Comparison of ENCODE assay signal across 19 cellular contexts in genomic region chr1:91708691-91709090, GRCh38.
DNase-seq lines count a peak whose midpoint lies in the region; ATAC-seq, FAIRE-seq and TF ChIP-seq lines count a peak whose summit lies in the region.
"Had no signal": no experiment of that assay in that cellular context is flagged by ENCODE, and none has a peak within 500 bp of the region (broad histone marks: within the 10 kb centered on the region; RNA-seq: fewer than 3 reads in every experiment).

No MANE protein-coding gene starts in this region.

- TF ChIP-seq EP300 in HepG2 (IDR thresholded peaks at IDR 0.05; ENCODE audit: low read depth in 2 of 2, low read length in 2 of 2) = no peak
- no peak for TF ChIP-seq EP300 in HepG2 (CRISPR knock-in tag; IDR thresholded peaks at IDR 0.05; ENCODE audit: borderline replicate concordance)

- FAIRE-seq in HepG2 (lab: Jason Lieb, UNC) = no peak
- FAIRE-seq: A204.1, GM12892, GM18507, H54 had no signal

- no peak for TF ChIP-seq RAD21 in HepG2 (CRISPR knock-in tag; IDR thresholded peaks at IDR 0.05)

- TF ChIP-seq CTCF in HepG2 (CRISPR knock-in tag; IDR thresholded peaks at IDR 0.05) = no peak
- no peak for TF ChIP-seq CTCF in right lobe of liver (IDR thresholded peaks at IDR 0.05)
- TF ChIP-seq CTCF in neural progenitor cell (IDR thresholded peaks at IDR 0.05) = no peak

- H3K36me3 Mint-ChIP-seq in immature natural killer cell = peaks cover 60 to 93% (median 76%) of the 10 kb centered on the region in 3 donors
- H3K36me3 Mint-ChIP-seq in neural progenitor cell = peaks cover 4% of the 10 kb centered on the region
- H3K36me3 Mint-ChIP-seq in activated naive CD4-positive, alpha-beta T cell treated with anti-CD3 and anti-CD28 coated beads, Interleukin-2, amount 50 U/mL, for 72 hours = peaks cover 0 to 6% of the 10 kb centered on the region in 2 donors
- H3K36me3 Mint-ChIP-seq: CD14-positive monocyte had no signal

- H3K4me3 Mint-ChIP-seq in immature natural killer cell (peak overlapping the region in 2 of 5 donors; percentile 2 to 36), neural progenitor cell (no peak overlapping the region)
- H3K4me3 Mint-ChIP-seq: CD14-positive monocyte; CD4-positive, alpha-beta memory T cell; GM23338 had no signal

- intact Hi-C loops in HepG2 (cut with micrococcal nuclease; ENCODE audit: unreplicated experiment) = no loop called here
- intact Hi-C loops in right lobe of liver (cut with DNase I) = no loop called here

- POLR2A ChIA-PET in HepG2 (lab: Yijun Ruan, JAX) = no interaction called here

- H3K9me3 Mint-ChIP-seq in immature natural killer cell = no peaks in the 10 kb centered on the region
- H3K9me3 Mint-ChIP-seq in neural progenitor cell = no peaks in the 10 kb centered on the region
- H3K9me3 Mint-ChIP-seq in activated naive CD4-positive, alpha-beta T cell treated with anti-CD3 and anti-CD28 coated beads, Interleukin-2, amount 50 U/mL, for 72 hours = peaks cover 0 to 7% of the 10 kb centered on the region in 2 donors
- H3K9me3 Mint-ChIP-seq: CD4-positive, alpha-beta memory T cell; GM23338 had no signal

- peaks cover 2 to 53% (median 41%) of the 10 kb centered on the region in 3 donors for H3K27me3 Mint-ChIP-seq in immature natural killer cell (ENCODE audit: low read depth in 3 of 3)
- H3K27me3 Mint-ChIP-seq in neural progenitor cell (ENCODE audit: insufficient read depth, low read depth) = peaks cover 2% of the 10 kb centered on the region
- H3K27me3 Mint-ChIP-seq: CD4-positive, alpha-beta memory T cell had no signal

- H3K79me2 ChIP-seq in HepG2 (ENCODE audit: insufficient read depth, low read length) (no peaks in the 10 kb centered on the region), neural progenitor cell (ENCODE audit: low read depth) (no peaks in the 10 kb centered on the region)

- H4K20me1 ChIP-seq in HepG2 (ENCODE audit: insufficient read depth, low read length) (no peaks in the 10 kb centered on the region), neural progenitor cell (ENCODE audit: low read depth) (no peaks in the 10 kb centered on the region)

- H3K4me1 Mint-ChIP-seq in immature natural killer cell (peaks cover 92 to 98% of the 10 kb centered on the region in 2 donors), neural progenitor cell (peaks cover 13% of the 10 kb centered on the region)

- peak overlapping the region; percentile 68 to 94 (median 84) for H3K27ac Mint-ChIP-seq in immature natural killer cell
- peak overlapping the region; percentile 34 for H3K27ac Mint-ChIP-seq in neural progenitor cell
- H3K27ac Mint-ChIP-seq in activated naive CD4-positive, alpha-beta T cell treated with anti-CD3 and anti-CD28 coated beads, Interleukin-2, amount 50 U/mL, for 72 hours = no peak overlapping the region
- H3K27ac Mint-ChIP-seq: CD14-positive monocyte; CD4-positive, alpha-beta memory T cell; GM23338 had no signal

- no peaks in the 10 kb centered on the region for H3F3A ChIP-seq in neural progenitor cell (ENCODE audit: low read depth)

- H3K4me3 ChIP-seq in HepG2 (replicated peaks in 1 of 3; ENCODE audit: insufficient read depth in 1 of 3, low read depth in 2 of 3, low read length in 3 of 3) (no peak overlapping the region), right lobe of liver (no peak overlapping the region), neural progenitor cell (no peak overlapping the region)
- H3K4me3 ChIP-seq: GM23338 had no signal

- TF ChIP-seq POLR2A in HepG2 (IDR thresholded peaks at IDR 0.05; ENCODE audit: insufficient read depth in 1 of 2, low read depth in 2 of 2, low read length in 2 of 2) (no peak), right lobe of liver (IDR thresholded peaks at IDR 0.05) (no peak)

- no peaks in the 10 kb centered on the region for H3K27me3 ChIP-seq in HepG2 (ENCODE audit: control insufficient read depth in 1 of 2, insufficient read depth in 2 of 2, low read length in 2 of 2)
- H3K27me3 ChIP-seq in right lobe of liver = no peaks in the 10 kb centered on the region
- H3K27me3 ChIP-seq in neural progenitor cell = no peaks in the 10 kb centered on the region

- H3K4me2 ChIP-seq in HepG2 (ENCODE audit: low read depth, low read length) (no peak overlapping the region), neural progenitor cell (no peak overlapping the region)
- H3K4me2 ChIP-seq: GM23338 had no signal

- no peak overlapping the region for H2AFZ ChIP-seq in HepG2 (ENCODE audit: low read length)
- no peak overlapping the region for H2AFZ ChIP-seq in neural progenitor cell (replicated peaks)
- H2AFZ ChIP-seq: GM23338 had no signal

- no peak for ATAC-seq in HepG2
- no peak for ATAC-seq in right lobe of liver
- ATAC-seq in activated naive CD4-positive, alpha-beta T cell treated with anti-CD3 and anti-CD28 coated beads, Interleukin-2, amount 50 U/mL, for 72 hours = no peak
- ATAC-seq: GM23338 had no signal

- H3K9ac ChIP-seq in HepG2 (ENCODE audit: insufficient read depth, low read depth, low read length) (no peak overlapping the region), neural progenitor cell (no peak overlapping the region)

- H3K27ac ChIP-seq in HepG2 (ENCODE audit: extremely low read length, insufficient read depth, low read length) = no peak overlapping the region
- H3K27ac ChIP-seq in right lobe of liver = no peak overlapping the region
- no peak overlapping the region for H3K27ac ChIP-seq in neural progenitor cell

- in situ Hi-C loops in HepG2 (cut with HindIII; ENCODE audit: extremely low pct_ligation_motif_present, low pct_unique_long_range_greater_than_20kb) = no loop called here

- CTCF ChIA-PET in HepG2 (lab: Yijun Ruan, JAX; ENCODE audit: low intra/inter-chr PET ratio, low total read pairs) = no interaction called here

- H3K36me3 ChIP-seq in HepG2 (replicated peaks in 1 of 2; ENCODE audit: control insufficient read depth in 1 of 2, insufficient read depth in 2 of 2, low read length in 2 of 2) (peaks cover 44 to 97% of the 10 kb centered on the region in 2 experiments), right lobe of liver (peaks cover 0 to 34% (median 9%) of the 10 kb centered on the region in 4 donors), neural progenitor cell (no peaks in the 10 kb centered on the region)

- no peak for DNase-seq in HepG2 (ENCODE audit: low spot score)
- DNase-seq in right lobe of liver = no peak
- no peak for DNase-seq in immature natural killer cell
- DNase-seq in neural progenitor cell (ENCODE audit: low spot score) = no peak
- DNase-seq in AG08396 (ENCODE audit: low spot score) = no peak
- DNase-seq in activated naive CD4-positive, alpha-beta T cell treated with anti-CD3 and anti-CD28 coated beads, Interleukin-2, amount 50 U/mL, for 72 hours (ENCODE audit: low spot score in 2 of 2) = no peak
- DNase-seq: ACHN; AML-193; CD4-positive, alpha-beta memory T cell; DMS153; DMS79; GDM1; HCEC 1CT had no signal

- BruUV-seq in HepG2 (replicated peaks; lab: Mats Ljungman, UMichigan) = no TSS peak

- H3K9me3 ChIP-seq in HepG2 (ENCODE audit: low read length) (no peaks in the 10 kb centered on the region), right lobe of liver (no peaks in the 10 kb centered on the region), neural progenitor cell (ENCODE audit: low read depth) (no peaks in the 10 kb centered on the region)

- H3K4me1 ChIP-seq in HepG2 (ENCODE audit: insufficient read depth, low read length) (no peaks in the 10 kb centered on the region), right lobe of liver (no peaks in the 10 kb centered on the region), neural progenitor cell (peaks cover 14% of the 10 kb centered on the region)

- 96% methylated on average over 5 of the region's 5 CpGs for WGBS in HepG2 (ENCODE audit: low lambda C conversion rate)
- 97% methylated on average over 5 of the region's 5 CpGs for whole genome bisulfite sequencing in right lobe of liver (ENCODE audit: insufficient coverage, low coverage, low lambda C conversion rate, missing lambda C conversion rate)

TF ChIP-seq in HepG2, 621 proteins besides CTCF, POLR2A, EP300 and RAD21:
- TF ChIP-seq PAWR (CRISPR knock-in tag; IDR thresholded peaks at IDR 0.05; ENCODE audit: borderline replicate concordance) (no peak), RBM22 (optimal IDR thresholded peaks at IDR 0.05; ENCODE audit: low read length) (peak; percentile 59), MZF1 (CRISPR knock-in tag; IDR thresholded peaks at IDR 0.05; ENCODE audit: borderline replicate concordance) (no peak), MLX (CRISPR knock-in tag; IDR thresholded peaks at IDR 0.05) (no peak), RELA (CRISPR knock-in tag; IDR thresholded peaks at IDR 0.05) (no peak), ATF7 (IDR thresholded peaks at IDR 0.05) (no peak), ATF7 (CRISPR knock-in tag; IDR thresholded peaks at IDR 0.05) (no peak), ZNF839 (CRISPR knock-in tag; IDR thresholded peaks at IDR 0.05; ENCODE audit: borderline replicate concordance) (no peak)

Comparison
In these comparisons a context has a peak if more than half of its experiments do, and no peak if none do; other contexts are left out.
1. H3K27ac Mint-ChIP-seq: peak in immature natural killer cell (6 of 6) and neural progenitor cell (single experiment); none in activated naive CD4-positive, alpha-beta T cell treated with anti-CD3 and anti-CD28 coated beads, Interleukin-2, amount 50 U/mL, for 72 hours (0 of 2).